Comparison of ENCODE assay signal across 8 cellular contexts in genomic region chr17:42676424-42677011, GRCh38. TPM values are rescaled to one million over a fixed set of nuclear protein-coding genes. Genes with fewer than 3 reads are reported as not detected.
DNase-seq lines count a peak whose midpoint lies in the region; ATAC-seq, FAIRE-seq and TF ChIP-seq lines count a peak whose summit lies in the region.

Gene PLEKHH3, minus strand, starts transcription at chr17:42676994. Its CDS starts 431 bp downstream, at chr17:42676563.

- no peak for DNase-seq in CD8-positive, alpha-beta T cell
- DNase-seq in fibroblast of villous mesenchyme (ENCODE audit: low read depth) (no peak), ovary (no peak), SW 1271 (lab: John Stamatoyannopoulos, UW) (no peak), GM12891 (ENCODE audit: insufficient read length, low spot score) (no peak)

- no peaks in the 10 kb centered on the region for H3K36me3 Mint-ChIP-seq in CD8-positive, alpha-beta T cell

- intact Hi-C loops in CD8-positive, alpha-beta T cell (cut with DNase I, micrococcal nuclease): loop anchor here (1.0 to 5.0 kb wide), 5 partner anchors 17 to 744 kb away; partner anchors contain the start of genes EZH1 (in 1 of the 2), NAGLU (in 1 of the 2), ODAD4 (in 1 of the 2) and TUBG2 (in 1 of the 2)
- intact Hi-C loops in ovary (cut with DNase I): loop anchor here in 2 of 4 donors (1.0 to 5.0 kb wide), 2 partner anchors 69 to 99 kb away; partner anchors contain the start of genes PSMC3IP (in 1 of the 2), RETREG3 (in 1 of the 2) and TUBG1 (in 1 of the 2)

- peak within 1 kb of the TSS; percentile 97 for H3K9ac ChIP-seq in HUES6 (ENCODE audit: low read length)

- H3K9me3 ChIP-seq in CD8-positive, alpha-beta T cell (ENCODE audit: low read length): no peaks in the 10 kb centered on the region
- no peaks in the 10 kb centered on the region for H3K9me3 ChIP-seq in HUES6 (ENCODE audit: control insufficient read depth, insufficient read depth, low read depth, low read length)
- H3K9me3 ChIP-seq in ovary: no peaks in the 10 kb centered on the region

- H3K27ac Mint-ChIP-seq in CD8-positive, alpha-beta T cell: peak within 1 kb of the TSS; percentile 27

- TF ChIP-seq EP300 in ovary (IDR thresholded peaks at IDR 0.05): no peak

- POLR2A ChIA-PET in CD8-positive, alpha-beta T cell (lab: Charles Lee): interaction anchor here (1.1 to 1.4 kb wide), 2 partner anchors 67 to 68 kb away, joined by 4 to 5 read pairs; partner anchors contain the start of genes RETREG3 and TUBG1

- no peaks in the 10 kb centered on the region for H3K36me3 ChIP-seq in CD8-positive, alpha-beta T cell (ENCODE audit: insufficient read depth, low read length)
- H3K36me3 ChIP-seq in HUES6 (ENCODE audit: control insufficient read depth, insufficient read depth, low read length) (no peaks in the 10 kb centered on the region), ovary (no peaks in the 10 kb centered on the region)

- ATAC-seq in CD8-positive, alpha-beta T cell: no peak
- no peak for ATAC-seq in GM18519 (IDR thresholded peaks at IDR 0.05; ENCODE audit: low FRiP score, unreplicated experiment)

- H3K4me3 Mint-ChIP-seq in CD8-positive, alpha-beta T cell: peak within 1 kb of the TSS; percentile 87

- H3K4me3 ChIP-seq in CD8-positive, alpha-beta T cell (ENCODE audit: low read depth, low read length): peak within 1 kb of the TSS; percentile 62
- H3K4me3 ChIP-seq in HUES6 (ENCODE audit: low read depth, low read length) (peak within 1 kb of the TSS; percentile 96), fibroblast of villous mesenchyme (ENCODE audit: low read depth, low read length) (peak within 1 kb of the TSS; percentile 94), ovary (peak within 1 kb of the TSS; percentile 68)

- peaks cover 47% of the 10 kb centered on the region for H3K4me1 Mint-ChIP-seq in CD8-positive, alpha-beta T cell (ENCODE audit: low read depth)

- H3K27ac ChIP-seq in CD8-positive, alpha-beta T cell (ENCODE audit: low read depth, low read length): peak within 1 kb of the TSS; percentile 49
- H3K27ac ChIP-seq in HUES6 (ENCODE audit: low read depth, low read length) (peak within 1 kb of the TSS; percentile 82; the same call in 1 of the 2 replicates), VCaP (peak within 1 kb of the TSS; percentile 81), ovary (peak within 1 kb of the TSS; percentile 82 to 94)

- 0 to 1% (median 0%) methylated on average over 49 to 51 of the region's 51 CpGs for WGBS in ovary, 3 donors

- H3K27me3 ChIP-seq in CD8-positive, alpha-beta T cell (ENCODE audit: insufficient read depth, low read length): peaks cover 36% of the 10 kb centered on the region
- peaks cover 55% of the 10 kb centered on the region for H3K27me3 ChIP-seq in HUES6 (ENCODE audit: control insufficient read depth, insufficient read depth, low read length)
- H3K27me3 ChIP-seq in ovary: no peaks in the 10 kb centered on the region

- peaks cover 38% of the 10 kb centered on the region for H3K27me3 Mint-ChIP-seq in CD8-positive, alpha-beta T cell (ENCODE audit: low read depth)

- FAIRE-seq in GM12891 (lab: Jason Lieb, UNC): no peak

- TF ChIP-seq CTCF in CD8-positive, alpha-beta T cell (IDR thresholded peaks at IDR 0.05): no peak
- TF ChIP-seq CTCF in VCaP (conservative IDR thresholded peaks at IDR 0.05): 0 out of 2 replicates have a peak, but pooled peaks have one; percentile 9
- peak; percentile 19 for TF ChIP-seq CTCF in fibroblast of villous mesenchyme (IDR thresholded peaks at IDR 0.05; ENCODE audit: insufficient read depth, low read depth, low read length)
- peak in 2 of 3 donors; percentile 19 to 40 for TF ChIP-seq CTCF in ovary (IDR thresholded peaks at IDR 0.05)

- H3K9me3 Mint-ChIP-seq in CD8-positive, alpha-beta T cell: no peaks in the 10 kb centered on the region

- CTCF ChIA-PET in CD8-positive, alpha-beta T cell (lab: Charles Lee): interaction anchor here (0.6 to 4.6 kb wide), 8 partner anchors 8 to 659 kb away, joined by 3 to 24 read pairs (median 3); partner anchors contain the start of genes DNAJC7 and PSMC3IP

- TF ChIP-seq POLR2A in ovary (IDR thresholded peaks at IDR 0.05) (peak; percentile 86), GM12891 (IDR thresholded peaks at IDR 0.05; ENCODE audit: low read depth, low read length) (no peak)

- H3K4me1 ChIP-seq in CD8-positive, alpha-beta T cell (ENCODE audit: insufficient read depth, low read length): peaks cover 60% of the 10 kb centered on the region
- peaks cover 63% of the 10 kb centered on the region for H3K4me1 ChIP-seq in HUES6 (ENCODE audit: control insufficient read depth, insufficient read depth, low read length)
- H3K4me1 ChIP-seq in ovary (ENCODE audit: insufficient read depth): peaks cover 20% of the 10 kb centered on the region

TF ChIP-seq in GM12891, 5 proteins besides CTCF, POLR2A, EP300 and RAD21:
- TF ChIP-seq POU2F2 (IDR thresholded peaks at IDR 0.05; ENCODE audit: low read depth, low read length) (no peak), POLR2AphosphoS5 (IDR thresholded peaks at IDR 0.05; ENCODE audit: low read depth, low read length) (no peak), SPI1 (IDR thresholded peaks at IDR 0.05; ENCODE audit: low read depth, low read length) (no peak), PAX5 (IDR thresholded peaks at IDR 0.05; ENCODE audit: insufficient read depth, low read length, severe bottlenecking) (no peak), TAF1 (IDR thresholded peaks at IDR 0.05; ENCODE audit: low read depth, low read length) (no peak)

RNA-seq across cellular contexts. Expression of gene PLEKHH3, which starts in this region (rescaled TPM):
- total RNA-seq in CD8-positive, alpha-beta T cell: under 1 TPM; 0.33 to 0.72 TPM
- total RNA-seq in fibroblast of villous mesenchyme: 13.8 and 15.1 TPM in 2 replicates
- total RNA-seq in ovary: 10 to 100 TPM; 23.6 to 81.6 (median 58.4) TPM
- 10 to 100 TPM in 1 of 2 donors, 1 to 10 TPM in 1; 2.1 to 30.9 TPM for polyA plus RNA-seq in ovary
- polyA plus RNA-seq in GM12891 (2012; ENCODE audit: low read depth, missing spikeins): 18.3 TPM
